In genomic region chr12:91633734-91634357, GRCh38 we compare ENCODE assay signal across 12 cellular contexts.
"Had no signal": no experiment of that assay in that cellular context is flagged by ENCODE, and none has a peak within 500 bp of the region (broad histone marks: within the 10 kb centered on the region; RNA-seq: fewer than 3 reads in every experiment).

No MANE protein-coding gene starts in this region.

- H3K4me1 ChIP-seq: gastrocnemius medialis, heart left ventricle, lower lobe of right lung had no signal

- DNase-seq: activated CD4-positive, alpha-beta T cell treated with anti-CD3 and anti-CD28 coated beads, Interleukin-2, amount 10 ng/mL, durations not matched to agents 7 days and 5 days; activated naive CD4-positive, alpha-beta T cell treated with anti-CD3 and anti-CD28 coated beads, Interleukin-2, amount 50 U/mL, for 16 hours; dermis blood vessel endothelial cell; effector memory CD8-positive, alpha-beta T cell; gastrocnemius medialis; left colon; lower lobe of right lung; midbrain; ovary had no signal

- ATAC-seq: activated T-helper 17 cell treated with anti-CD3 and anti-CD28 coated beads, Interleukin-2, amount 50 U/mL, for 72 hours; effector memory CD8-positive, alpha-beta T cell; gastrocnemius medialis; heart left ventricle; left colon had no signal

- H3K36me3 ChIP-seq: gastrocnemius medialis, heart left ventricle, lower lobe of right lung, ovary had no signal

- H3K4me3 Mint-ChIP-seq: activated CD4-positive, alpha-beta T cell treated with anti-CD3 and anti-CD28 coated beads, Interleukin-2, amount 10 ng/mL, durations not matched to agents 7 days and 5 days; activated T-helper 17 cell treated with anti-CD3 and anti-CD28 coated beads, Interleukin-2, amount 50 U/mL, for 72 hours; stimulated activated naive CD8-positive, alpha-beta T cell treated with anti-CD3 and anti-CD28 coated beads, Interleukin-15, Interleukin-2, amounts not matched to agents 100 ng/mL and 50 ng/mL, for 24 hours had no signal

- H3K27me3 ChIP-seq: gastrocnemius medialis, heart left ventricle, ovary had no signal

- H3K27ac Mint-ChIP-seq: activated CD4-positive, alpha-beta T cell treated with anti-CD3 and anti-CD28 coated beads, Interleukin-2, amount 10 ng/mL, durations not matched to agents 7 days and 5 days; activated T-helper 17 cell treated with anti-CD3 and anti-CD28 coated beads, Interleukin-2, amount 50 U/mL, for 72 hours; effector memory CD8-positive, alpha-beta T cell; stimulated activated naive CD8-positive, alpha-beta T cell treated with anti-CD3 and anti-CD28 coated beads, Interleukin-15, Interleukin-2, amounts not matched to agents 100 ng/mL and 50 ng/mL, for 24 hours had no signal

- H3K9me3 ChIP-seq: gastrocnemius medialis, lower lobe of right lung had no signal

- H3K4me3 ChIP-seq: gastrocnemius medialis, lower lobe of right lung, ovary had no signal

- H3K27me3 Mint-ChIP-seq: activated CD4-positive, alpha-beta T cell treated with anti-CD3 and anti-CD28 coated beads, Interleukin-2, amount 10 ng/mL, durations not matched to agents 7 days and 5 days; activated T-helper 17 cell treated with anti-CD3 and anti-CD28 coated beads, Interleukin-2, amount 50 U/mL, for 72 hours; stimulated activated naive CD8-positive, alpha-beta T cell treated with anti-CD3 and anti-CD28 coated beads, Interleukin-15, Interleukin-2, amounts not matched to agents 100 ng/mL and 50 ng/mL, for 24 hours had no signal

- H3K9me3 Mint-ChIP-seq: activated T-helper 17 cell treated with anti-CD3 and anti-CD28 coated beads, Interleukin-2, amount 50 U/mL, for 72 hours; effector memory CD8-positive, alpha-beta T cell; stimulated activated naive CD8-positive, alpha-beta T cell treated with anti-CD3 and anti-CD28 coated beads, Interleukin-15, Interleukin-2, amounts not matched to agents 100 ng/mL and 50 ng/mL, for 24 hours had no signal

- H3K27ac ChIP-seq: gastrocnemius medialis, lower lobe of right lung, ovary had no signal

- H3K4me1 Mint-ChIP-seq: activated CD4-positive, alpha-beta T cell treated with anti-CD3 and anti-CD28 coated beads, Interleukin-2, amount 10 ng/mL, durations not matched to agents 7 days and 5 days; activated T-helper 17 cell treated with anti-CD3 and anti-CD28 coated beads, Interleukin-2, amount 50 U/mL, for 72 hours had no signal
